Comparison of ENCODE assay signal across 8 cellular contexts in genomic region chr17:67995568-67996191, GRCh38. TPM values are rescaled to one million over a fixed set of nuclear protein-coding genes. Genes with fewer than 3 reads are reported as not detected.
DNase-seq lines count a peak whose midpoint lies in the region; ATAC-seq and TF ChIP-seq lines count a peak whose summit lies in the region.

No MANE protein-coding gene starts in this region.

- H3K4me3 Mint-ChIP-seq in WTC11 (peak overlapping the region; percentile 80), nephron (peak overlapping the region; percentile 82 to 90 (median 86))

- TF ChIP-seq EP300 in esophagus muscularis mucosa (IDR thresholded peaks at IDR 0.05): no peak

- CTCF ChIA-PET in WTC11 (lab: Charles Lee): interaction anchor here (0.8 to 2.4 kb wide), 4 partner anchors 13 to 25 kb away, joined by 3 to 7 read pairs (median 4); no protein-coding TSS in a partner anchor

- H3K9me3 ChIP-seq in esophagus muscularis mucosa: no peaks in the 10 kb centered on the region

- DNase-seq in activated T-cell treated with anti-CD3 and anti-CD28 coated beads, Interleukin-2, amount 50 U/mL, for 1 hour: peak; percentile 38
- DNase-seq in activated T-cell treated with anti-CD3 and anti-CD28 coated beads for 4 hours: no peak
- DNase-seq in WTC11 (ENCODE audit: low spot score): peak; percentile 57
- DNase-seq in esophagus muscularis mucosa (ENCODE audit: extremely low spot score): no peak
- DNase-seq in NCI-H1092 (lab: John Stamatoyannopoulos, UW): no peak
- DNase-seq in LoVo (ENCODE audit: low spot score): no peak

- ATAC-seq in WTC11: peak; percentile 3
- no peak for ATAC-seq in HG02678 (IDR thresholded peaks at IDR 0.05; ENCODE audit: unreplicated experiment)

- 1% methylated on average over 30 of the region's 43 CpGs for WGBS in esophagus muscularis mucosa

- no peaks in the 10 kb centered on the region for H3K9me3 Mint-ChIP-seq in WTC11
- no peaks in the 10 kb centered on the region for H3K9me3 Mint-ChIP-seq in nephron

- no peaks in the 10 kb centered on the region for H3K36me3 ChIP-seq in esophagus muscularis mucosa

- H3K4me3 ChIP-seq in esophagus muscularis mucosa: peak overlapping the region; percentile 65 to 72 (median 70)

- H3K4me1 Mint-ChIP-seq in WTC11: peaks cover 24% of the 10 kb centered on the region
- H3K4me1 Mint-ChIP-seq in nephron: peaks cover 36% of the 10 kb centered on the region

- TF ChIP-seq POLR2A in esophagus muscularis mucosa (IDR thresholded peaks at IDR 0.05; ENCODE audit: low read depth): no peak

- H3K27ac Mint-ChIP-seq in WTC11: no peak overlapping the region
- peak overlapping the region; percentile 26 to 54 (median 48) for H3K27ac Mint-ChIP-seq in nephron

- H3K27ac ChIP-seq in esophagus muscularis mucosa (replicated peaks in 1 of 4): peak overlapping the region; percentile 60 to 96 (median 70)

- no peak for TF ChIP-seq CTCF in WTC11 (IDR thresholded peaks at IDR 0.05)
- TF ChIP-seq CTCF in esophagus muscularis mucosa (IDR thresholded peaks at IDR 0.05): no peak
- TF ChIP-seq CTCF in nephron (IDR thresholded peaks at IDR 0.05; ENCODE audit: unreplicated experiment in 3 of 3): no peak

- H3K4me1 ChIP-seq in esophagus muscularis mucosa: peaks cover 13 to 43% (median 35%) of the 10 kb centered on the region in 4 donors

- POLR2A ChIA-PET in WTC11 (lab: Charles Lee): interaction anchor here (1.1 kb wide), 1 partner anchor 30 kb away, joined by 3 read pairs; no protein-coding TSS in a partner anchor

- H3K27me3 Mint-ChIP-seq in WTC11 (ENCODE audit: low read depth) (peaks cover 27% of the 10 kb centered on the region), nephron (ENCODE audit: low read depth) (peaks cover 22% of the 10 kb centered on the region)

- H3K36me3 Mint-ChIP-seq in WTC11 (0 out of 2 replicates have a peak, but pooled peaks cover 3% of the 10 kb centered on the region), nephron (ENCODE audit: low read depth) (no peaks in the 10 kb centered on the region)

- intact Hi-C loops in esophagus muscularis mucosa (cut with DNase I): loop anchor here (5.0 to 10.0 kb wide), 2 partner anchors 33 to 1329 kb away; partner anchors contain the start of gene ABCA5

- H3K27me3 ChIP-seq in esophagus muscularis mucosa: no peaks in the 10 kb centered on the region

TF ChIP-seq in WTC11, 78 proteins besides CTCF, POLR2A, EP300 and RAD21:
- TF ChIP-seq IRF2 (CRISPR knock-in tag; IDR thresholded peaks at IDR 0.05; ENCODE audit: borderline replicate concordance, low read depth): no peak
- TF ChIP-seq MYBL2 (CRISPR knock-in tag; IDR thresholded peaks at IDR 0.05): 0 out of 2 replicates have a peak, but pooled peaks have one; percentile 44
- TF ChIP-seq RELA (CRISPR knock-in tag; IDR thresholded peaks at IDR 0.05; ENCODE audit: borderline replicate concordance): no peak
- no peak for TF ChIP-seq ZNF219 (CRISPR knock-in tag; IDR thresholded peaks at IDR 0.05; ENCODE audit: borderline replicate concordance)
- TF ChIP-seq MXD4 (CRISPR knock-in tag; IDR thresholded peaks at IDR 0.05; ENCODE audit: borderline replicate concordance): no peak
- TF ChIP-seq E2F1 (CRISPR knock-in tag; IDR thresholded peaks at IDR 0.05): no peak
- TF ChIP-seq SP1 (CRISPR knock-in tag; conservative IDR thresholded peaks at IDR 0.05): peak; percentile 32; the same call in 1 of the 2 replicates
TF ChIP-seq in WTC11: peak in this region for 2.

RNA-seq across cellular contexts. Expression of gene C17orf58, which starts 0.6 kb away (rescaled TPM):
- total RNA-seq in WTC11 (2021) (27.4 to 29.5 TPM (median 28.2 TPM) in 3 replicates), esophagus muscularis mucosa (10 to 100 TPM; 10.3 to 15.0 (median 11.9) TPM)

RNA-seq across cellular contexts. Expression of gene KPNA2, which starts 39.9 kb away (rescaled TPM):
- total RNA-seq in WTC11 (2021): 426 to 466 TPM (median 431 TPM) in 3 replicates
- total RNA-seq in esophagus muscularis mucosa: 10 to 100 TPM; 11.2 to 26.3 (median 18.6) TPM

Comparison
In these comparisons a context has a peak if more than half of its experiments do, and no peak if none do; other contexts are left out.
1. DNase-seq: peak in activated T-cell treated with anti-CD3 and anti-CD28 coated beads, Interleukin-2, amount 50 U/mL, for 1 hour (single experiment) and WTC11 (single experiment); none in activated T-cell treated with anti-CD3 and anti-CD28 coated beads for 4 hours (single experiment), esophagus muscularis mucosa (single experiment), NCI-H1092 (single experiment) and LoVo (single experiment).
2. RNA of gene KPNA2, which starts 39.9 kb away (total RNA-seq): 426 to 466 TPM in WTC11; 11.2 to 26.3 TPM in esophagus muscularis mucosa; every median in the first group is over 10 times any median in the second.